Comparison of ENCODE assay signal across 15 cellular contexts in genomic region chr14:55121628-55122440, GRCh38. TPM values are rescaled to one million over a fixed set of nuclear protein-coding genes. Genes with fewer than 3 reads are reported as not detected.
DNase-seq lines count a peak whose midpoint lies in the region; ATAC-seq, FAIRE-seq and TF ChIP-seq lines count a peak whose summit lies in the region.
"Had no signal": no experiment of that assay in that cellular context is flagged by ENCODE, and none has a peak within 500 bp of the region (broad histone marks: within the 10 kb centered on the region; RNA-seq: fewer than 3 reads in every experiment).

No MANE protein-coding gene starts in this region.

- H3K36me3 ChIP-seq in right atrium auricular region: no peaks in the 10 kb centered on the region
- H3K36me3 ChIP-seq in naive thymus-derived CD4-positive, alpha-beta T cell (ENCODE audit: control insufficient read depth in 2 of 3, insufficient read depth in 3 of 3, low read length in 3 of 3): no peaks in the 10 kb centered on the region

- FAIRE-seq in GM12891 (lab: Jason Lieb, UNC): no peak
- FAIRE-seq: frontal cortex had no signal

- H3K4me1 Mint-ChIP-seq in CD14-positive monocyte: peaks cover 93% of the 10 kb centered on the region
- H3K4me1 Mint-ChIP-seq in naive thymus-derived CD4-positive, alpha-beta T cell: peaks cover 0 to 20% (median 6%) of the 10 kb centered on the region in 7 donors

- peak overlapping the region; percentile 11 to 99 (median 92) for H3K27ac Mint-ChIP-seq in CD14-positive monocyte
- no peak overlapping the region for H3K27ac Mint-ChIP-seq in naive thymus-derived CD4-positive, alpha-beta T cell
- H3K27ac Mint-ChIP-seq: activated naive CD4-positive, alpha-beta T cell treated with anti-CD3 and anti-CD28 coated beads, Interleukin-2, amount 10 ng/mL, durations not matched to agents 7 days and 5 days had no signal

- POLR2A ChIA-PET in naive thymus-derived CD4-positive, alpha-beta T cell (lab: Charles Lee): interaction anchor here (0.7 kb wide), 1 partner anchor 34 kb away, joined by 3 read pairs; no protein-coding TSS in a partner anchor

- no peaks in the 10 kb centered on the region for H3K9me3 ChIP-seq in right atrium auricular region
- no peaks in the 10 kb centered on the region for H3K9me3 ChIP-seq in naive thymus-derived CD4-positive, alpha-beta T cell (ENCODE audit: control insufficient read depth in 2 of 3, low read length in 3 of 3)

- peaks cover 0 to 6% (median 2%) of the 10 kb centered on the region in 3 donors for H3K27me3 Mint-ChIP-seq in CD14-positive monocyte (ENCODE audit: low read depth in 3 of 3)
- H3K27me3 Mint-ChIP-seq in naive thymus-derived CD4-positive, alpha-beta T cell: peaks cover 2 to 37% (median 5%) of the 10 kb centered on the region in 5 donors

- TF ChIP-seq POLR2A in GM12891 (IDR thresholded peaks at IDR 0.05; ENCODE audit: low read depth, low read length): no peak

- H3K27me3 ChIP-seq in right atrium auricular region: no peaks in the 10 kb centered on the region
- H3K27me3 ChIP-seq in naive thymus-derived CD4-positive, alpha-beta T cell (ENCODE audit: control insufficient read depth in 2 of 2, insufficient read depth in 2 of 2, low read length in 2 of 2): no peaks in the 10 kb centered on the region

- intact Hi-C loops in CD14-positive monocyte (cut with micrococcal nuclease): no loop called here
- intact Hi-C loops in naive thymus-derived CD4-positive, alpha-beta T cell (cut with micrococcal nuclease): no loop called here

- peaks cover 0 to 6% (median 1%) of the 10 kb centered on the region in 7 donors for H3K9me3 Mint-ChIP-seq in CD14-positive monocyte
- peaks cover 0 to 2% (median 0%) of the 10 kb centered on the region in 11 donors for H3K9me3 Mint-ChIP-seq in naive thymus-derived CD4-positive, alpha-beta T cell
- H3K9me3 Mint-ChIP-seq: activated naive CD4-positive, alpha-beta T cell treated with anti-CD3 and anti-CD28 coated beads, Interleukin-2, amount 10 ng/mL, durations not matched to agents 7 days and 5 days had no signal

- peaks cover 0 to 78% of the 10 kb centered on the region in 2 donors for H3K4me1 ChIP-seq in right atrium auricular region
- H3K4me1 ChIP-seq in naive thymus-derived CD4-positive, alpha-beta T cell (ENCODE audit: control insufficient read depth in 2 of 2, insufficient read depth in 2 of 2, low read length in 2 of 2): peaks cover 0 to 8% of the 10 kb centered on the region in 2 donors

- CTCF ChIA-PET in naive thymus-derived CD4-positive, alpha-beta T cell (lab: Charles Lee): no interaction called here

- H3K27ac ChIP-seq in VCaP (peak overlapping the region; percentile 75), right atrium auricular region (peak overlapping the region; percentile 58 to 80), skin epidermis (peak overlapping the region in 17 of 21 experiments; percentile 19 to 88 (median 67))
- H3K27ac ChIP-seq in naive thymus-derived CD4-positive, alpha-beta T cell (ENCODE audit: low read depth, low read length): no peak overlapping the region

- ATAC-seq in naive thymus-derived CD4-positive, alpha-beta T cell: no peak

- H3K36me3 Mint-ChIP-seq in CD14-positive monocyte: peaks cover 3 to 9% of the 10 kb centered on the region in 2 donors
- no peaks in the 10 kb centered on the region for H3K36me3 Mint-ChIP-seq in naive thymus-derived CD4-positive, alpha-beta T cell
- H3K36me3 Mint-ChIP-seq: activated naive CD4-positive, alpha-beta T cell treated with anti-CD3 and anti-CD28 coated beads, Interleukin-2, amount 10 ng/mL, durations not matched to agents 7 days and 5 days had no signal

- H3K4me3 ChIP-seq in right atrium auricular region (no peak overlapping the region), skin epidermis (no peak overlapping the region)
- no peak overlapping the region for H3K4me3 ChIP-seq in naive thymus-derived CD4-positive, alpha-beta T cell (ENCODE audit: low read length)

- DNase-seq in CD14-positive monocyte (ENCODE audit: low spot score) (no peak), right atrium auricular region (ENCODE audit: low spot score) (no peak), NCI-H226 (no peak), GM12891 (ENCODE audit: insufficient read length, low spot score) (no peak)
- DNase-seq in activated CD4-positive, alpha-beta T cell treated with anti-CD3 and anti-CD28 coated beads for 1 hour: no peak
- no peak for DNase-seq in naive thymus-derived CD4-positive, alpha-beta T cell
- DNase-seq: activated CD4-positive, CD25-positive, alpha-beta regulatory T cell treated with anti-CD3 and anti-CD28 coated beads, Interleukin-2, amount 50 U/mL, for 72 hours; activated naive CD4-positive, alpha-beta T cell treated with anti-CD3 and anti-CD28 coated beads, Interleukin-2, amount 10 ng/mL, durations not matched to agents 7 days and 5 days; GDM1; NCI-H524; RPMI8226; stimulated activated CD4-positive, alpha-beta T cell treated with anti-CD3 and anti-CD28 coated beads, Interleukin-15, amount 100 ng/mL, for 24 hours had no signal

- no peak overlapping the region for H3K4me3 Mint-ChIP-seq in CD14-positive monocyte
- H3K4me3 Mint-ChIP-seq in naive thymus-derived CD4-positive, alpha-beta T cell: no peak overlapping the region
- H3K4me3 Mint-ChIP-seq: activated naive CD4-positive, alpha-beta T cell treated with anti-CD3 and anti-CD28 coated beads, Interleukin-2, amount 10 ng/mL, durations not matched to agents 7 days and 5 days had no signal

- TF ChIP-seq CTCF in CD14-positive monocyte (IDR thresholded peaks at IDR 0.05) (no peak), VCaP (conservative IDR thresholded peaks at IDR 0.05) (no peak), right atrium auricular region (IDR thresholded peaks at IDR 0.05) (no peak)

TF ChIP-seq in GM12891, 5 proteins besides CTCF, POLR2A, EP300 and RAD21:
- no peak for TF ChIP-seq PAX5 (IDR thresholded peaks at IDR 0.05; ENCODE audit: insufficient read depth, low read length, severe bottlenecking)
- TF ChIP-seq SPI1 (IDR thresholded peaks at IDR 0.05; ENCODE audit: low read depth, low read length): no peak
- no peak for TF ChIP-seq TAF1 (IDR thresholded peaks at IDR 0.05; ENCODE audit: low read depth, low read length)
- no peak for TF ChIP-seq POLR2AphosphoS5 (IDR thresholded peaks at IDR 0.05; ENCODE audit: low read depth, low read length)

RNA-seq across cellular contexts. Expression of gene LGALS3, which starts 7.2 kb away (rescaled TPM):
- 100 to 1,000 TPM; 788 to 878 TPM for polyA plus RNA-seq in CD14-positive monocyte
- 100 to 1,000 TPM; 178 to 184 TPM for total RNA-seq in right atrium auricular region
- polyA plus RNA-seq in GM12891 (2012; ENCODE audit: low read depth, missing spikeins): 20.1 TPM
- 10 to 100 TPM in 4 of 5 experiments, 1 to 10 TPM in 1; 7.5 to 71.7 (median 12.4) TPM for total RNA-seq in naive thymus-derived CD4-positive, alpha-beta T cell
- polyA plus RNA-seq in naive thymus-derived CD4-positive, alpha-beta T cell: under 1 TPM; 0.35 to 0.51 TPM

Comparison
In these comparisons a context has a peak if more than half of its experiments do, and no peak if none do; other contexts are left out.
1. H3K27ac Mint-ChIP-seq: peak in CD14-positive monocyte (7 of 7); none in naive thymus-derived CD4-positive, alpha-beta T cell (0 of 9).